25 cellular contexts compared by ENCODE assay signal in the genomic region with DNA sequence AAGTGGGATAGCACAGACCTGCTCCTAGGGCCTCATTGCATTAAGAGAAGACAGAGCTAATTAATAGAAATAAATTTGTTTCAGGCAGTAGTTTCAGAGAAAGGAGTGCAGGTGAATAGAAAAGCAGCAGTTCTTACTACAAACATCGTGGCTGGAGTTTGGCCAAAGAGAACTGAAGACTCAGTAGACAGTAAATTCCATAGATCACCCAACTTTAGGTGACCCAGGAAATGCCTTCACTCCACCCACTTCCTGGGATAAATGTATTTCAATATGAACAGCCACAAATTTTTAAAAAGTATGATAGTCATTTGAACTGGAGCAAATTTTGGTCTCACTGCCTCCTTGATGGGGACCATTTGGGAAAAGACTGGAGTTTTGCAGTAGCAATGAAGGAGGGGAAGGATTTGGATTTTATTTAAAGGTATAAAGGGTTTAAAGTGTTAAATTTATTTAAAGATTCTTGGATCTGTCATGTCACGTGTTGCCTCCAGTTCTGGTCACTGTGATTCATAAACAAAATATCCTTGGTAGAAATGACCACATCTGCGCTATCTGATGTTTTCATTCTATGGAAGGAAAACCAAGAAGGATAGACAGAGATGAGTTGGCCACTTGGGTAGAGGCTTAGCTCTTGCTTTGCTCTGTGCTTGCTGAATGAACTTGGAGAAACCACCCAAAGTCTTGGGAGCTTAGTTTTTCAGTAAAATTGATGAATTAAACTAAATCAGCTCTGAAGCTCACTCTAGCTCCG.
DNase-seq lines count a peak whose midpoint lies in the region; ATAC-seq and TF ChIP-seq lines count a peak whose summit lies in the region.
"Had no signal": no experiment of that assay in that cellular context is flagged by ENCODE, and none has a peak within 500 bp of the region (broad histone marks: within the 10 kb centered on the region; RNA-seq: fewer than 3 reads in every experiment).

No MANE protein-coding gene starts in this region.

- H3K9me3 Mint-ChIP-seq in activated CD4-positive, alpha-beta T cell treated with anti-CD3 and anti-CD28 coated beads, Interleukin-2, amount 10 ng/mL, durations not matched to agents 24 days and 14 days: no peaks in the 10 kb centered on the region
- H3K9me3 Mint-ChIP-seq: central memory CD8-positive, alpha-beta T cell; mesothelial cell of epicardium; nephron; T-helper 1 cell treated with Interleukin-12 subunit alpha and Interleukin-12 subunit beta and Interleukin-4 antibody, amounts not matched to agents 30 μg/mL and 1 μg/mL, for 36 hours had no signal

- no peaks in the 10 kb centered on the region for H3K27me3 ChIP-seq in WERI-Rb-1 (ENCODE audit: insufficient read depth, low read depth, severe bottlenecking)
- H3K27me3 ChIP-seq in gastrocnemius medialis: no peaks in the 10 kb centered on the region
- H3K27me3 ChIP-seq: adrenal gland, heart left ventricle, left lung had no signal

- H3K36me3 ChIP-seq in WERI-Rb-1 (no peaks in the 10 kb centered on the region), gastrocnemius medialis (no peaks in the 10 kb centered on the region)
- H3K36me3 ChIP-seq: adrenal gland, heart left ventricle, left lung, SJCRH30 had no signal

- H3K27ac Mint-ChIP-seq in activated CD4-positive, alpha-beta T cell treated with anti-CD3 and anti-CD28 coated beads, Interleukin-2, amount 10 ng/mL, durations not matched to agents 24 days and 14 days: no peak overlapping the region
- H3K27ac Mint-ChIP-seq: mesothelial cell of epicardium; nephron; T-helper 1 cell treated with Interleukin-12 subunit alpha and Interleukin-12 subunit beta and Interleukin-4 antibody, amounts not matched to agents 30 μg/mL and 1 μg/mL, for 36 hours had no signal

- no peaks in the 10 kb centered on the region for H3K27me3 Mint-ChIP-seq in activated CD4-positive, alpha-beta T cell treated with anti-CD3 and anti-CD28 coated beads, Interleukin-2, amount 10 ng/mL, durations not matched to agents 24 days and 14 days
- H3K27me3 Mint-ChIP-seq: central memory CD8-positive, alpha-beta T cell had no signal

- ATAC-seq in GM18870 (IDR thresholded peaks at IDR 0.05; ENCODE audit: unreplicated experiment) (no peak), gastrocnemius medialis (no peak), GM21526 (IDR thresholded peaks at IDR 0.05; ENCODE audit: low FRiP score, unreplicated experiment) (no peak)
- ATAC-seq: esophagus mucosa, heart left ventricle, left lung had no signal

- in situ Hi-C loops in gastrocnemius medialis (cut with MboI; ENCODE audit: low sequenced_read_pairs in 4 of 4): no loop called here

- intact Hi-C loops in activated CD4-positive, alpha-beta T cell treated with anti-CD3 and anti-CD28 coated beads, Interleukin-2, amount 10 ng/mL, durations not matched to agents 24 days and 14 days (cut with micrococcal nuclease): no loop called here
- intact Hi-C loops in gastrocnemius medialis (cut with DNase I; ENCODE audit: low total_unique reads): no loop called here

- H3K9me3 ChIP-seq in WERI-Rb-1 (ENCODE audit: severe bottlenecking) (no peaks in the 10 kb centered on the region), gastrocnemius medialis (no peaks in the 10 kb centered on the region)
- H3K9me3 ChIP-seq: adrenal gland, Caco-2, heart left ventricle, left lung, SJCRH30 had no signal

- no peaks in the 10 kb centered on the region for H3K4me1 ChIP-seq in gastrocnemius medialis
- H3K4me1 ChIP-seq: adrenal gland, left lung, SJCRH30 had no signal

- DNase-seq in HS-5 (ENCODE audit: low read depth): peak; percentile 67
- no peak for DNase-seq in WERI-Rb-1
- DNase-seq in fibroblast of pulmonary artery (ENCODE audit: low read depth): peak; percentile 18
- DNase-seq in activated CD4-positive, alpha-beta T cell treated with anti-CD3 and anti-CD28 coated beads, Interleukin-2, amount 10 ng/mL, durations not matched to agents 24 days and 14 days: no peak
- DNase-seq in gastrocnemius medialis: no peak
- DNase-seq: activated CD4-positive, alpha-beta T cell treated with anti-CD3 and anti-CD28 coated beads, Interleukin-2, amount 50 U/mL, for 4 hours; activated gamma-delta T cell treated with Interleukin-2 at 50 U/mL for 16 hours; activated T-cell treated with anti-CD3 and anti-CD28 coated beads for 4 hours; adrenal gland; Caco-2; heart left ventricle; left lung; NCI-H1694; NCI-H526; posterior cingulate gyrus; SJCRH30; stimulated activated naive CD4-positive, alpha-beta T cell; trophoblast cell had no signal

- no peaks in the 10 kb centered on the region for H3K4me1 Mint-ChIP-seq in activated CD4-positive, alpha-beta T cell treated with anti-CD3 and anti-CD28 coated beads, Interleukin-2, amount 10 ng/mL, durations not matched to agents 24 days and 14 days
- H3K4me1 Mint-ChIP-seq: central memory CD8-positive, alpha-beta T cell; mesothelial cell of epicardium had no signal

- H3K4me3 ChIP-seq in WERI-Rb-1 (ENCODE audit: low read depth, low read length) (no peak overlapping the region), fibroblast of pulmonary artery (replicated peaks; ENCODE audit: low read depth, low read length) (no peak overlapping the region), gastrocnemius medialis (no peak overlapping the region)
- H3K4me3 ChIP-seq: adrenal gland, heart left ventricle, left lung, SJCRH30 had no signal

- TF ChIP-seq CTCF in WERI-Rb-1 (IDR thresholded peaks at IDR 0.05; ENCODE audit: low read depth, low read length): no peak
- no peak for TF ChIP-seq CTCF in fibroblast of pulmonary artery (IDR thresholded peaks at IDR 0.05; ENCODE audit: low read length, missing control alignments)
- TF ChIP-seq CTCF in gastrocnemius medialis (IDR thresholded peaks at IDR 0.05 in 4 of 5, conservative IDR thresholded peaks at IDR 0.05 in 1 of 5): no peak

- no peak for TF ChIP-seq POLR2A in gastrocnemius medialis (IDR thresholded peaks at IDR 0.05)

- H3K27ac ChIP-seq in WERI-Rb-1 (peak overlapping the region; percentile 36), gastrocnemius medialis (no peak overlapping the region)
- H3K27ac ChIP-seq: adrenal gland, heart left ventricle, left lung, SJCRH30 had no signal

- no peak overlapping the region for H3K4me3 Mint-ChIP-seq in activated CD4-positive, alpha-beta T cell treated with anti-CD3 and anti-CD28 coated beads, Interleukin-2, amount 10 ng/mL, durations not matched to agents 24 days and 14 days
- H3K4me3 Mint-ChIP-seq: central memory CD8-positive, alpha-beta T cell; mesothelial cell of epicardium; nephron; T-helper 1 cell treated with Interleukin-12 subunit alpha and Interleukin-12 subunit beta and Interleukin-4 antibody, amounts not matched to agents 30 μg/mL and 1 μg/mL, for 36 hours had no signal

- H3K36me3 Mint-ChIP-seq in activated CD4-positive, alpha-beta T cell treated with anti-CD3 and anti-CD28 coated beads, Interleukin-2, amount 10 ng/mL, durations not matched to agents 24 days and 14 days (ENCODE audit: low read depth): no peaks in the 10 kb centered on the region
- H3K36me3 Mint-ChIP-seq: mesothelial cell of epicardium had no signal

Comparison
In these comparisons a context has a peak if more than half of its experiments do, and no peak if none do; other contexts are left out.
1. DNase-seq: peak in HS-5 (single experiment) and fibroblast of pulmonary artery (single experiment); none in WERI-Rb-1 (single experiment), activated CD4-positive, alpha-beta T cell treated with anti-CD3 and anti-CD28 coated beads, Interleukin-2, amount 10 ng/mL, durations not matched to agents 24 days and 14 days (single experiment) and gastrocnemius medialis (0 of 2).